9 cellular contexts compared by ENCODE assay signal in genomic region chr2:98911376-98912154, GRCh38. TPM values are rescaled to one million over a fixed set of nuclear protein-coding genes. Genes with fewer than 3 reads are reported as not detected.
DNase-seq lines count a peak whose midpoint lies in the region; ATAC-seq, FAIRE-seq and TF ChIP-seq lines count a peak whose summit lies in the region.
"Had no signal": no experiment of that assay in that cellular context is flagged by ENCODE, and none has a peak within 500 bp of the region (broad histone marks: within the 10 kb centered on the region; RNA-seq: fewer than 3 reads in every experiment).

No MANE protein-coding gene starts in this region.

- H4K20me1 ChIP-seq in HepG2 (ENCODE audit: insufficient read depth, low read length) = no peaks in the 10 kb centered on the region

- H3K27me3 ChIP-seq in right atrium auricular region (no peaks in the 10 kb centered on the region), right cardiac atrium (ENCODE audit: control insufficient read depth, insufficient read depth) (no peaks in the 10 kb centered on the region), body of pancreas (no peaks in the 10 kb centered on the region), HepG2 (ENCODE audit: control insufficient read depth in 1 of 2, insufficient read depth in 2 of 2, low read length in 2 of 2) (peaks cover 4 to 55% of the 10 kb centered on the region in 2 experiments; a peak in 4 of 5 replicates)

- TF ChIP-seq RAD21 in HepG2 (CRISPR knock-in tag; IDR thresholded peaks at IDR 0.05) = no peak

- H3K9me3 ChIP-seq in right atrium auricular region = no peaks in the 10 kb centered on the region
- H3K9me3 ChIP-seq in right cardiac atrium (ENCODE audit: control insufficient read depth, low read length) = no peaks in the 10 kb centered on the region
- H3K9me3 ChIP-seq in body of pancreas = no peaks in the 10 kb centered on the region
- H3K9me3 ChIP-seq in HepG2 (ENCODE audit: low read length) = no peaks in the 10 kb centered on the region

- no peak overlapping the region for H3K9ac ChIP-seq in HepG2 (ENCODE audit: insufficient read depth, low read depth, low read length)

- in situ Hi-C loops in HepG2 (cut with HindIII; ENCODE audit: extremely low pct_ligation_motif_present, low pct_unique_long_range_greater_than_20kb) = no loop called here

- H3K4me1 ChIP-seq in right atrium auricular region (peaks cover 0 to 27% of the 10 kb centered on the region in 2 donors), right cardiac atrium (ENCODE audit: control insufficient read depth, insufficient read depth, low read length) (peaks cover 5% of the 10 kb centered on the region), body of pancreas (peaks cover 65% of the 10 kb centered on the region), HepG2 (ENCODE audit: insufficient read depth, low read length) (peaks cover 46% of the 10 kb centered on the region)

- no peaks in the 10 kb centered on the region for H3K79me2 ChIP-seq in HepG2 (ENCODE audit: insufficient read depth, low read length)

- H3K27ac ChIP-seq in right atrium auricular region (no peak overlapping the region), right cardiac atrium (ENCODE audit: low read length) (no peak overlapping the region), body of pancreas (peak overlapping the region; percentile 8 to 73 (median 64)), HepG2 (ENCODE audit: extremely low read length, insufficient read depth, low read length) (no peak overlapping the region)

- no peaks in the 10 kb centered on the region for H3K36me3 ChIP-seq in right atrium auricular region
- H3K36me3 ChIP-seq in body of pancreas (replicated peaks in 1 of 2; ENCODE audit: insufficient read depth in 1 of 2, low read depth in 2 of 2) = no peaks in the 10 kb centered on the region
- no peaks in the 10 kb centered on the region for H3K36me3 ChIP-seq in HepG2 (replicated peaks in 1 of 2; ENCODE audit: control insufficient read depth in 1 of 2, insufficient read depth in 2 of 2, low read length in 2 of 2)

- TF ChIP-seq POLR2A in body of pancreas (IDR thresholded peaks at IDR 0.05) (no peak), HepG2 (IDR thresholded peaks at IDR 0.05; ENCODE audit: insufficient read depth in 1 of 2, low read depth in 2 of 2, low read length in 2 of 2) (no peak)

- TF ChIP-seq CTCF in right atrium auricular region (IDR thresholded peaks at IDR 0.05) = no peak
- no peak for TF ChIP-seq CTCF in body of pancreas (IDR thresholded peaks at IDR 0.05)
- no peak for TF ChIP-seq CTCF in HepG2 (CRISPR knock-in tag; IDR thresholded peaks at IDR 0.05)

- CTCF ChIA-PET in HepG2 (lab: Yijun Ruan, JAX; ENCODE audit: low intra/inter-chr PET ratio, low total read pairs) = no interaction called here

- intact Hi-C loops in right cardiac atrium (cut with DNase I) = no loop called here
- intact Hi-C loops in body of pancreas (cut with DNase I) = no loop called here
- intact Hi-C loops in HepG2 (cut with micrococcal nuclease; ENCODE audit: unreplicated experiment) = no loop called here

- TF ChIP-seq EP300 in HepG2 (IDR thresholded peaks at IDR 0.05; ENCODE audit: low read depth in 2 of 2, low read length in 2 of 2) (peak in 1 of 2 experiments; percentile 66; a peak in 1 of 4 replicates), HepG2 (CRISPR knock-in tag; IDR thresholded peaks at IDR 0.05; ENCODE audit: borderline replicate concordance) (no peak)

- peak; percentile 47 for FAIRE-seq in HepG2 (lab: Jason Lieb, UNC)

- DNase-seq in right atrium auricular region (ENCODE audit: low spot score) = peak; percentile 43
- DNase-seq in right cardiac atrium = no peak
- DNase-seq in body of pancreas = no peak
- peak; percentile 71 for DNase-seq in HepG2 (ENCODE audit: low spot score)
- no peak for DNase-seq in NCI-H524 treated with DMSO at 0.1 percent for 48 hours (lab: John Stamatoyannopoulos, UW)
- DNase-seq in NCI-H1092 treated with DMSO at 0.1 percent for 48 hours (lab: John Stamatoyannopoulos, UW) = no peak
- DNase-seq in OCI-M2 (lab: John Stamatoyannopoulos, UW; ENCODE audit: unreplicated experiment) = no peak
- DNase-seq: stimulated activated naive B cell treated with anti-CD40 and anti-IgM and Interleukin-4, amounts not matched to agents 10 μg/mL and 1 μg/mL and 100 μg/mL, for 72 hours had no signal

- no TSS peak for BruUV-seq in HepG2 (replicated peaks; lab: Mats Ljungman, UMichigan)

- WGBS in right cardiac atrium = 87% methylated on average over 17 of the region's 17 CpGs
- WGBS in body of pancreas, 2 donors = 74 to 81% methylated on average over 8 to 17 of the region's 17 CpGs
- 33% methylated on average over 16 of the region's 17 CpGs for WGBS in HepG2 (ENCODE audit: low lambda C conversion rate)

- POLR2A ChIA-PET in HepG2 (lab: Yijun Ruan, JAX) = no interaction called here

- H3K4me2 ChIP-seq in HepG2 (ENCODE audit: low read depth, low read length) = peak overlapping the region; percentile 54

- no peak overlapping the region for H2AFZ ChIP-seq in HepG2 (ENCODE audit: low read length)

- H3K4me3 ChIP-seq in right atrium auricular region = no peak overlapping the region
- H3K4me3 ChIP-seq in right cardiac atrium (ENCODE audit: low read length) = no peak overlapping the region
- H3K4me3 ChIP-seq in body of pancreas = no peak overlapping the region
- peak overlapping the region in 1 of 3 experiments; percentile 39; a peak in 1 of 6 replicates for H3K4me3 ChIP-seq in HepG2 (replicated peaks in 1 of 3; ENCODE audit: insufficient read depth in 1 of 3, low read depth in 2 of 3, low read length in 3 of 3)

- ATAC-seq in right cardiac atrium (no peak), body of pancreas (no peak), HepG2 (peak; percentile 79), HG03378 (IDR thresholded peaks at IDR 0.05; ENCODE audit: unreplicated experiment) (no peak)

TF ChIP-seq in HepG2, 621 proteins besides CTCF, POLR2A, EP300 and RAD21 (continues in another document):
- TF ChIP-seq MATR3 (CRISPR knock-in tag; IDR thresholded peaks at IDR 0.05) (no peak), GZF1 (CRISPR knock-in tag; IDR thresholded peaks at IDR 0.05) (no peak), SRSF4 (IDR thresholded peaks at IDR 0.05; ENCODE audit: low read depth, low read length, poor library complexity, severe bottlenecking) (no peak), KDM2A (CRISPR knock-in tag; IDR thresholded peaks at IDR 0.05; ENCODE audit: borderline replicate concordance, low read depth) (no peak; the same call in 1 of the 2 replicates), PPARG (CRISPR knock-in tag; conservative IDR thresholded peaks at IDR 0.05) (no peak), KDM1A (CRISPR knock-in tag; IDR thresholded peaks at IDR 0.05) (no peak; the same call in 1 of the 2 replicates), ATF1 (CRISPR knock-in tag; IDR thresholded peaks at IDR 0.05) (no peak), RELA (CRISPR knock-in tag; IDR thresholded peaks at IDR 0.05) (no peak), SMAD1 (CRISPR knock-in tag; IDR thresholded peaks at IDR 0.05; ENCODE audit: borderline replicate concordance, low read depth) (no peak), MAFG (CRISPR knock-in tag; IDR thresholded peaks at IDR 0.05) (no peak), ZNF670 (CRISPR knock-in tag; IDR thresholded peaks at IDR 0.05; ENCODE audit: borderline replicate concordance) (no peak; the same call in 1 of the 2 replicates), FUBP1 (CRISPR knock-in tag; IDR thresholded peaks at IDR 0.05; ENCODE audit: borderline replicate concordance) (no peak), ZNF136 (CRISPR knock-in tag; IDR thresholded peaks at IDR 0.05; ENCODE audit: low read depth) (no peak), ZNF230 (CRISPR knock-in tag; IDR thresholded peaks at IDR 0.05) (no peak)

RNA-seq across cellular contexts. Expression of gene CRACDL, which starts 24.5 kb away (rescaled TPM):
- total RNA-seq in right atrium auricular region (1 to 10 TPM; 5.3 to 7.4 TPM), right cardiac atrium (1 to 10 TPM; 4.7 to 5.7 (median 5.1) TPM), body of pancreas (10 to 100 TPM; 14.8 to 22.1 TPM), HepG2 (2016; rRNA removed; fragmentation: Illumina TruSeq; extraction: Trizol) (0.15 TPM in 1 of 2 replicates, not detected in the other)
- polyA plus RNA-seq in right cardiac atrium (2.7 TPM), HepG2 (2011; rRNA removed) (0.14 and 0.26 TPM in 2 replicates)
- 0.09 TPM in 1 of 2 replicates, not detected in the other for total RNA-seq in HepG2 (2016; cell fraction: cytosol; rRNA removed; fragmentation: Illumina TruSeq; extraction: Trizol; ENCODE audit: low read depth)
- total RNA-seq in HepG2 (2016; cell fraction: insoluble cytoplasmic fraction; rRNA removed; fragmentation: Illumina TruSeq; extraction: Trizol) = 0.13 and 0.16 TPM in 2 replicates
- 0.14 and 0.28 TPM in 2 replicates for total RNA-seq in HepG2 (2016; cell fraction: membrane; rRNA removed; fragmentation: Illumina TruSeq; extraction: Trizol)
- total RNA-seq in HepG2 (2016; cell fraction: nucleus; rRNA removed; fragmentation: Illumina TruSeq; extraction: Trizol) = 0.16 and 0.19 TPM in 2 replicates
- polyA plus RNA-seq in HepG2 (2011; cell fraction: cytosol; rRNA removed) = 0.08 and 0.11 TPM in 2 replicates
- polyA plus RNA-seq in HepG2 (2011; cell fraction: nucleus; rRNA removed) = 0.21 and 0.26 TPM in 2 replicates
- polyA plus RNA-seq in HepG2 (2012) = 0.20 and 0.24 TPM in 2 replicates
- polyA plus RNA-seq in HepG2 (2016; cell fraction: cytosol; fragmentation: Illumina TruSeq; extraction: Trizol; ENCODE audit: low read depth) = 0.05 and 0.06 TPM in 2 replicates
- polyA plus RNA-seq in HepG2 (2016; cell fraction: insoluble cytoplasmic fraction; fragmentation: Illumina TruSeq; extraction: Trizol; ENCODE audit: low read depth) = 0.09 and 0.11 TPM in 2 replicates
- polyA plus RNA-seq in HepG2 (2016; cell fraction: membrane; fragmentation: Illumina TruSeq; extraction: Trizol; ENCODE audit: low read depth) = 0.08 and 0.10 TPM in 2 replicates
- 0.27 and 0.83 TPM in 2 replicates for polyA plus RNA-seq in HepG2 (2016; cell fraction: nucleus; fragmentation: Illumina TruSeq; extraction: Trizol; ENCODE audit: insufficient read depth, low read depth)
- 0.24 and 3.8 TPM in 2 replicates for polyA minus RNA-seq in HepG2 (2011; rRNA and poly(A)+ RNA removed; ENCODE audit: low replicate concordance)
- polyA minus RNA-seq in HepG2 (2011; cell fraction: cytosol; rRNA and poly(A)+ RNA removed) = not detected in 2 replicates
- 0.13 and 0.37 TPM in 2 replicates for polyA minus RNA-seq in HepG2 (2011; cell fraction: nucleus; rRNA and poly(A)+ RNA removed)

Comparison
In these comparisons a context has a peak if more than half of its experiments do, and no peak if none do; other contexts are left out.
1. DNase-seq: peak in right atrium auricular region (single experiment) and HepG2 (single experiment); none in right cardiac atrium (0 of 3), body of pancreas (0 of 4), NCI-H524 treated with DMSO at 0.1 percent for 48 hours (single experiment), NCI-H1092 treated with DMSO at 0.1 percent for 48 hours (single experiment) and OCI-M2 (single experiment).
2. H3K27ac ChIP-seq: peak in body of pancreas (4 of 4); none in right atrium auricular region (0 of 2), right cardiac atrium (single experiment) and HepG2 (single experiment).